ENCODE assay signal across 13 cellular contexts in the genomic region with DNA sequence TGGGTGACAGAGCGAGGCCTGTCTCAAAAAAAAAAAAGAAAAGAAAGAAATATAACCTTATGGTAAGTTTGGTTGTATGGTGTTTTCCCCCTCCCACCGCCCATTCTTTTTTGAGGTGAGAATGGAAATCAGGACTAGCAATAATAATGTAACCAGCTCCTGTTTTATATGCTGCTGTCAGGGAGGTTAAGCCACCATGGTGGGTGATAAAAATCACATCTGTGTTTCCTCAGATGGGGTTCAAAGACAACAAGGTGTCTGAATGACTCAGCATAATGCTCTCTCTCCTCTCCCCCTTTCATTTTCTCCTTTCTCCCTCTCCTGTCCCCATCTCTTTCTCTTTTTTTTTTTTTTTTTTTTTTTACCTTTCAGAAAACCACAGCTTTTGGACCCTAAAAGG. TPM values are rescaled to one million over a fixed set of nuclear protein-coding genes. Genes with fewer than 3 reads are reported as not detected.
A peak's percentile ranks its signal among the peaks of the same experiment; 100 is the strongest.
DNase-seq lines count a peak whose midpoint lies in the region; ATAC-seq and TF ChIP-seq lines count a peak whose summit lies in the region.
"Had no signal": no experiment of that assay in that cellular context is flagged by ENCODE, and none has a peak within 500 bp of the region (broad histone marks: within the 10 kb centered on the region; RNA-seq: fewer than 3 reads in every experiment).

No MANE protein-coding gene starts in this region.

- no peak overlapping the region for H3K4me3 Mint-ChIP-seq in activated CD4-positive, alpha-beta T cell treated with anti-CD3 and anti-CD28 coated beads for 36 hours
- H3K4me3 Mint-ChIP-seq in HFFc6 (no peak overlapping the region), osteocyte (ENCODE audit: unreplicated experiment) (no peak overlapping the region), endothelial cell (ENCODE audit: unreplicated experiment) (no peak overlapping the region)
- H3K4me3 Mint-ChIP-seq in activated T-helper 17 cell treated with anti-CD3 and anti-CD28 coated beads, Interleukin-2, amount 50 U/mL, for 72 hours = peak overlapping the region; percentile 60
- H3K4me3 Mint-ChIP-seq: IgD-negative memory B cell had no signal

- peak; percentile 74 for ATAC-seq in activated CD4-positive, alpha-beta T cell treated with anti-CD3 and anti-CD28 coated beads for 36 hours
- ATAC-seq in activated T-helper 17 cell treated with anti-CD3 and anti-CD28 coated beads, Interleukin-2, amount 50 U/mL, for 72 hours (replicated peaks) = peak; percentile 85

- intact Hi-C loops in activated CD4-positive, alpha-beta T cell treated with anti-CD3 and anti-CD28 coated beads for 36 hours (cut with DNase I, micrococcal nuclease) = no loop called here

- H3K27me3 Mint-ChIP-seq in activated CD4-positive, alpha-beta T cell treated with anti-CD3 and anti-CD28 coated beads for 36 hours = no peaks in the 10 kb centered on the region
- H3K27me3 Mint-ChIP-seq in HFFc6 (ENCODE audit: insufficient read depth) = peaks cover 2% of the 10 kb centered on the region; the same call in 1 of the 2 replicates
- no peaks in the 10 kb centered on the region for H3K27me3 Mint-ChIP-seq in activated T-helper 17 cell treated with anti-CD3 and anti-CD28 coated beads, Interleukin-2, amount 50 U/mL, for 72 hours
- no peaks in the 10 kb centered on the region for H3K27me3 Mint-ChIP-seq in osteocyte (ENCODE audit: unreplicated experiment)
- H3K27me3 Mint-ChIP-seq in endothelial cell (ENCODE audit: unreplicated experiment) = peaks cover 3% of the 10 kb centered on the region
- H3K27me3 Mint-ChIP-seq: IgD-negative memory B cell had no signal

- H3K4me1 Mint-ChIP-seq in activated CD4-positive, alpha-beta T cell treated with anti-CD3 and anti-CD28 coated beads for 36 hours = peaks cover 51% of the 10 kb centered on the region
- H3K4me1 Mint-ChIP-seq in HFFc6 (ENCODE audit: low read depth) (peaks cover 68% of the 10 kb centered on the region), osteocyte (ENCODE audit: unreplicated experiment) (peaks cover 14% of the 10 kb centered on the region), endothelial cell (ENCODE audit: unreplicated experiment) (no peaks in the 10 kb centered on the region)
- H3K4me1 Mint-ChIP-seq in activated T-helper 17 cell treated with anti-CD3 and anti-CD28 coated beads, Interleukin-2, amount 50 U/mL, for 72 hours = peaks cover 30% of the 10 kb centered on the region

- CTCF ChIA-PET in activated CD4-positive, alpha-beta T cell treated with anti-CD3 and anti-CD28 coated beads for 36 hours (lab: Charles Lee) = interaction anchor here (0.6 to 1.4 kb wide), 7 partner anchors 27 to 448 kb away, joined by 3 to 6 read pairs (median 3); no protein-coding TSS in a partner anchor

- H3K36me3 Mint-ChIP-seq in activated CD4-positive, alpha-beta T cell treated with anti-CD3 and anti-CD28 coated beads for 36 hours (ENCODE audit: low read depth) = peaks cover 74% of the 10 kb centered on the region
- peaks cover 66% of the 10 kb centered on the region for H3K36me3 Mint-ChIP-seq in HFFc6 (ENCODE audit: low read depth)
- peaks cover 95% of the 10 kb centered on the region for H3K36me3 Mint-ChIP-seq in activated T-helper 17 cell treated with anti-CD3 and anti-CD28 coated beads, Interleukin-2, amount 50 U/mL, for 72 hours (ENCODE audit: low read depth)
- peaks cover 65% of the 10 kb centered on the region for H3K36me3 Mint-ChIP-seq in osteocyte (ENCODE audit: unreplicated experiment)
- H3K36me3 Mint-ChIP-seq in endothelial cell (ENCODE audit: low read depth, unreplicated experiment) = peaks cover 57% of the 10 kb centered on the region

- H3K9me3 Mint-ChIP-seq in activated CD4-positive, alpha-beta T cell treated with anti-CD3 and anti-CD28 coated beads for 36 hours (ENCODE audit: low read depth) = no peaks in the 10 kb centered on the region
- H3K9me3 Mint-ChIP-seq in HFFc6 (no peaks in the 10 kb centered on the region), osteocyte (ENCODE audit: unreplicated experiment) (no peaks in the 10 kb centered on the region), endothelial cell (ENCODE audit: unreplicated experiment) (no peaks in the 10 kb centered on the region)
- no peaks in the 10 kb centered on the region for H3K9me3 Mint-ChIP-seq in activated T-helper 17 cell treated with anti-CD3 and anti-CD28 coated beads, Interleukin-2, amount 50 U/mL, for 72 hours
- H3K9me3 Mint-ChIP-seq: IgD-negative memory B cell had no signal

- POLR2A ChIA-PET in activated CD4-positive, alpha-beta T cell treated with anti-CD3 and anti-CD28 coated beads for 36 hours (lab: Charles Lee) = interaction anchor here (0.7 kb wide), 2 partner anchors 46 to 114 kb away, joined by 4 to 5 read pairs; no protein-coding TSS in a partner anchor

- TF ChIP-seq CTCF in HFFc6 (IDR thresholded peaks at IDR 0.05) = no peak
- TF ChIP-seq CTCF in osteocyte (IDR thresholded peaks at IDR 0.05) = no peak
- no peak for TF ChIP-seq CTCF in endothelial cell (IDR thresholded peaks at IDR 0.05; ENCODE audit: unreplicated experiment)

- peak; percentile 51 for DNase-seq in activated CD4-positive, alpha-beta T cell treated with anti-CD3 and anti-CD28 coated beads for 36 hours
- DNase-seq in activated CD4-positive, alpha-beta T cell treated with anti-CD3 and anti-CD28 coated beads for 4 hours = no peak
- DNase-seq in HFFc6 (no peak), osteocyte (ENCODE audit: extremely low spot score, unreplicated experiment) (no peak), hippocampal formation (lab: John Stamatoyannopoulos, UW) (no peak), endothelial cell (ENCODE audit: low spot score) (no peak), Ammon's horn (ENCODE audit: low spot score) (no peak)
- DNase-seq: 8988T, activated gamma-delta T cell, posterior cingulate gyrus, SK-N-SH had no signal

- peak overlapping the region; percentile 47 for H3K27ac Mint-ChIP-seq in activated CD4-positive, alpha-beta T cell treated with anti-CD3 and anti-CD28 coated beads for 36 hours
- H3K27ac Mint-ChIP-seq in HFFc6 = peak overlapping the region; percentile 46; the same call in 1 of the 2 replicates
- peak overlapping the region; percentile 18 for H3K27ac Mint-ChIP-seq in activated T-helper 17 cell treated with anti-CD3 and anti-CD28 coated beads, Interleukin-2, amount 50 U/mL, for 72 hours
- peak overlapping the region; percentile 59 for H3K27ac Mint-ChIP-seq in osteocyte (ENCODE audit: unreplicated experiment)
- H3K27ac Mint-ChIP-seq in endothelial cell (ENCODE audit: unreplicated experiment) = no peak overlapping the region

RNA-seq across cellular contexts. Expression of gene GARRE1, which starts 28.3 kb away (rescaled TPM):
- 10 to 100 TPM; 14.6 to 16.1 TPM for total RNA-seq in activated CD4-positive, alpha-beta T cell treated with anti-CD3 and anti-CD28 coated beads for 36 hours
- total RNA-seq in HFFc6 (2021; fragmentation: NEBNext Ultra II Directional; extraction: Animal tissue kit (Norgen Biotek cat#: 25700)) = 10 to 100 TPM; 16.2 to 26.0 (median 22.7) TPM
- 10 to 100 TPM; 13.6 to 22.2 TPM for total RNA-seq in activated T-helper 17 cell treated with anti-CD3 and anti-CD28 coated beads, Interleukin-2, amount 50 U/mL, for 72 hours
- total RNA-seq in osteocyte = 29.5 and 33.5 TPM in 2 replicates
- total RNA-seq in endothelial cell (ENCODE audit: unreplicated experiment) = 49.0 TPM

RNA-seq across cellular contexts. Expression of gene LSM14A, which starts 53.7 kb away (rescaled TPM):
- 100 to 1,000 TPM in 1 of 2 experiments, 10 to 100 TPM in 1; 89.0 to 151 TPM for total RNA-seq in activated CD4-positive, alpha-beta T cell treated with anti-CD3 and anti-CD28 coated beads for 36 hours
- 10 to 100 TPM; 66.5 to 92.9 (median 87.0) TPM for total RNA-seq in HFFc6 (2021; fragmentation: NEBNext Ultra II Directional; extraction: Animal tissue kit (Norgen Biotek cat#: 25700))
- 100 to 1,000 TPM in 1 of 2 donors, 10 to 100 TPM in 1; 88.5 to 105 TPM for total RNA-seq in activated T-helper 17 cell treated with anti-CD3 and anti-CD28 coated beads, Interleukin-2, amount 50 U/mL, for 72 hours
- 97.8 and 111 TPM in 2 replicates for total RNA-seq in osteocyte
- 137 TPM for total RNA-seq in endothelial cell (ENCODE audit: unreplicated experiment)
